23 cellular contexts compared by ENCODE assay signal in the genomic region with DNA sequence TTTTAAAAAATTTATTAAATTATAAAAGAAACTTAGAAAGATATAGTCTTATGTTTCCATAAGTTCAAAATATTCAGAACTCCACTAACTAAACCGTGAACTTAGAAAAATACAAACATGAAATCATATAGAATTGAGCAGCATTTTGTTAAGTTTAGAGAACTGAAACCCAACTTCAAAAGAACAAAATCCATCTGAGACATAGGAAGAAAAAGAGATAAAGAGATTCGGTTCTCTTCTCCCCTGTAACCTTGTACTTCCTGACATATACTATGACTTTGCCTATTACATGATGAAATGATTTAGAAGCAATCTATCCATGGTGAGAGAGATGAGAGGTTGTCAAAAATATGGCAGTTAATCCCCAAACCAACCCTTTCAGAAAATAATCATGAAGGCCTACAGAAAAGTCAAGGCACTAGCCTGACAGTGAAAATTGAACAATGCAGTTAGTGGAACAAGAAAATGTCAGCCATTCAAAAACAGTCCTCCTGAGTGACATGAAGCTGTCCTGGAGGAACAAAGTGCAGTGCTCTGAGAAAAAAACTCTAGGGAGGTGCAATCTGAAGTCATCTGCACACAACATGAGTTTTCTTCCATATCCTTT. TPM values are rescaled to one million over a fixed set of nuclear protein-coding genes. Genes with fewer than 3 reads are reported as not detected.
"Had no signal": no experiment of that assay in that cellular context is flagged by ENCODE, and none has a peak within 500 bp of the region (broad histone marks: within the 10 kb centered on the region; RNA-seq: fewer than 3 reads in every experiment).

No MANE protein-coding gene starts in this region.

- ATAC-seq: activated CD8-positive, alpha-beta T cell treated with anti-CD3 and anti-CD28 coated beads for 36 hours; foreskin keratinocyte; heart right ventricle; natural killer cell; right lobe of liver; stimulated activated memory B cell treated with anti-CD40 and anti-IgM and Interleukin-4, amounts not matched to agents 10 μg/mL and 1 μg/mL and 100 μg/mL, for 72 hours; stimulated activated naive CD8-positive, alpha-beta T cell treated with anti-CD3 and anti-CD28 coated beads, Interleukin-15, amount 100 ng/mL, for 72 hours; T-helper 17 cell had no signal

- DNase-seq: activated B cell treated with CpG ODN at 0.5 μM for 24 hours; activated CD4-positive, alpha-beta T cell treated with anti-CD3 and anti-CD28 coated beads, Interleukin-2, amount 50 U/mL, for 1 hour; activated CD8-positive, alpha-beta T cell treated with anti-CD3 and anti-CD28 coated beads for 36 hours; activated T-cell treated with anti-CD3 and anti-CD28 coated beads, Interleukin-2, amount 50 U/mL, for 48 hours; central memory CD4-positive, alpha-beta T cell; endodermal cell; foreskin keratinocyte; heart right ventricle; left ventricle myocardium inferior; mesendoderm; natural killer cell; right lobe of liver; stimulated activated CD4-positive, alpha-beta T cell treated with anti-CD3 and anti-CD28 coated beads, Interleukin-4, amount 100 ng/mL, for 24 hours; stimulated activated naive CD8-positive, alpha-beta T cell treated with anti-CD3 and anti-CD28 coated beads, Interleukin-15, amount 100 ng/mL, for 72 hours; substantia nigra; T-helper 17 cell; T1000; upper lobe of left lung had no signal

- H3K9me3 ChIP-seq: breast epithelium, esophagus muscularis mucosa, heart right ventricle, left ventricle myocardium inferior, right lobe of liver, upper lobe of left lung, vagina had no signal

- H3K36me3 ChIP-seq: breast epithelium, esophagus muscularis mucosa, heart right ventricle, left ventricle myocardium inferior, right lobe of liver, upper lobe of left lung, vagina had no signal

- H3K4me1 ChIP-seq: breast epithelium, esophagus muscularis mucosa, foreskin keratinocyte, heart right ventricle, left ventricle myocardium inferior, right lobe of liver, upper lobe of left lung, vagina had no signal

- H3K27ac ChIP-seq: breast epithelium, esophagus muscularis mucosa, foreskin keratinocyte, heart right ventricle, left ventricle myocardium inferior, right lobe of liver, upper lobe of left lung, vagina had no signal

- H3K4me3 ChIP-seq: breast epithelium, esophagus muscularis mucosa, heart right ventricle, left ventricle myocardium inferior, lung, right lobe of liver, upper lobe of left lung, vagina had no signal

- H3K27me3 ChIP-seq: breast epithelium, esophagus muscularis mucosa, foreskin keratinocyte, right lobe of liver, upper lobe of left lung, vagina had no signal

RNA-seq across cellular contexts. Expression of a gene that starts 44.0 kb away (rescaled TPM):
- polyA plus RNA-seq: foreskin keratinocyte, heart right ventricle had no signal
